In genomic region chr10:80500572-80501380, GRCh38 we compare ENCODE assay signal across 8 cellular contexts. TPM values are rescaled to one million over a fixed set of nuclear protein-coding genes. Genes with fewer than 3 reads are reported as not detected.
A peak's percentile ranks its signal among the peaks of the same experiment; 100 is the strongest.
DNase-seq lines count a peak whose midpoint lies in the region; ATAC-seq, FAIRE-seq and TF ChIP-seq lines count a peak whose summit lies in the region.

No MANE protein-coding gene starts in this region.

- H3K4me3 ChIP-seq in BLaER1 treated with 17β-estradiol and CSF1 and Interleukin-3, amounts not matched to agents 10 nM and 100 nM, result peak overlapping the region; percentile 8 to 60 (median 42); a peak in 17 of 20 replicates
- H3K4me3 ChIP-seq in pancreas (no peak overlapping the region), HAP-1 (no peak overlapping the region)

- H3K4me1 ChIP-seq in BLaER1 treated with 17β-estradiol and CSF1 and Interleukin-3, amounts not matched to agents 10 nM and 100 nM, result peaks cover 90 to 100% (median 100%) of the 10 kb centered on the region in 10 experiments
- peaks cover 27 to 79% (median 41%) of the 10 kb centered on the region in 3 donors for H3K4me1 ChIP-seq in pancreas
- H3K4me1 ChIP-seq in HAP-1, result peaks cover 1% of the 10 kb centered on the region

- peak overlapping the region; percentile 85 to 97 (median 93) for H3K27ac ChIP-seq in BLaER1 treated with 17β-estradiol and CSF1 and Interleukin-3, amounts not matched to agents 10 nM and 100 nM
- peak overlapping the region in 3 of 4 donors; percentile 61 to 84 (median 80) for H3K27ac ChIP-seq in pancreas

- H3K9ac ChIP-seq in BLaER1 treated with 17β-estradiol and CSF1 and Interleukin-3, amounts not matched to agents 10 nM and 100 nM, result peak overlapping the region; percentile 72 to 87 (median 82)

- peaks cover 16 to 79% (median 54%) of the 10 kb centered on the region in 11 experiments for H3K36me3 ChIP-seq in BLaER1 treated with 17β-estradiol and CSF1 and Interleukin-3, amounts not matched to agents 10 nM and 100 nM
- H3K36me3 ChIP-seq in pancreas (no peaks in the 10 kb centered on the region), HAP-1 (replicated peaks) (0 out of 2 replicates have a peak, but pooled peaks cover 5% of the 10 kb centered on the region)

- intact Hi-C loops in pancreas (cut with DNase I), result loop anchor here in 2 of 3 donors (5.0 to 10.0 kb wide), 2 partner anchors 53 to 56 kb away; no protein-coding TSS in a partner anchor

- in situ Hi-C loops in HAP-1 (cut with MboI; ENCODE audit: low sequenced_read_pairs), result no loop called here

- ATAC-seq in GM21528 (IDR thresholded peaks at IDR 0.05; ENCODE audit: low FRiP score, unreplicated experiment) (peak; percentile 53), pancreas (no peak)

- H3K27me3 ChIP-seq in BLaER1 treated with 17β-estradiol and CSF1 and Interleukin-3, amounts not matched to agents 10 nM and 100 nM, result no peaks in the 10 kb centered on the region
- no peaks in the 10 kb centered on the region for H3K27me3 ChIP-seq in pancreas
- no peaks in the 10 kb centered on the region for H3K27me3 ChIP-seq in HAP-1 (ENCODE audit: low read depth)

- FAIRE-seq in pancreas (lab: Jason Lieb, UNC), result no peak

- peaks cover 0 to 48% (median 30%) of the 10 kb centered on the region in 11 experiments; a peak in 18 of 22 replicates for H4K20me1 ChIP-seq in BLaER1 treated with 17β-estradiol and CSF1 and Interleukin-3, amounts not matched to agents 10 nM and 100 nM

- H3K9me3 ChIP-seq in BLaER1 treated with 17β-estradiol and CSF1 and Interleukin-3, amounts not matched to agents 10 nM and 100 nM (replicated peaks in 1 of 11), result peaks cover 0 to 10% (median 6%) of the 10 kb centered on the region in 11 experiments; a peak in 12 of 22 replicates
- no peaks in the 10 kb centered on the region for H3K9me3 ChIP-seq in pancreas
- peaks cover 4% of the 10 kb centered on the region; the same call in 1 of the 2 replicates for H3K9me3 ChIP-seq in HAP-1

- peak overlapping the region; percentile 90 to 99 (median 96) for H3K4me2 ChIP-seq in BLaER1 treated with 17β-estradiol and CSF1 and Interleukin-3, amounts not matched to agents 10 nM and 100 nM

- 87 to 90% methylated on average over 14 of the region's 14 CpGs for WGBS in pancreas, 2 donors

- TF ChIP-seq CTCF in pancreas (IDR thresholded peaks at IDR 0.05), result no peak

- DNase-seq in RPMI7951 (ENCODE audit: low read depth), result peak; percentile 69
- DNase-seq in dermis blood vessel endothelial cell, result peak; percentile 61
- DNase-seq in pancreas, result peak in 1 of 6 donors; percentile 40
- no peak for DNase-seq in NCI-H226
- no peak for DNase-seq in HAP-1 (ENCODE audit: low spot score in 2 of 2)
- DNase-seq in amygdala (lab: John Stamatoyannopoulos, UW), result no peak

RNA-seq across cellular contexts. Expression of gene SH2D4B, which starts 36.9 kb away (rescaled TPM):
- 0.10 TPM in 1 of 2 replicates, not detected in the other for total RNA-seq in RPMI7951 (2014; rRNA removed; shearing (Covaris generic))
- total RNA-seq in dermis blood vessel endothelial cell, result 0.05 and 0.34 TPM in 2 replicates
- total RNA-seq in pancreas, result not detected
- polyA plus RNA-seq in pancreas, result under 1 TPM in 1 of 2 donors, not detected in 1; 0.02 TPM

RNA-seq across cellular contexts. Expression of gene TSPAN14, which starts 46.7 kb away (rescaled TPM):
- 56.4 and 67.0 TPM in 2 replicates for total RNA-seq in RPMI7951 (2014; rRNA removed; shearing (Covaris generic))
- total RNA-seq in dermis blood vessel endothelial cell (91.0 and 148 TPM in 2 replicates), pancreas (10 to 100 TPM; 20.5 to 61.9 (median 26.2) TPM)
- polyA plus RNA-seq in pancreas, result 10 to 100 TPM; 10.6 to 18.8 TPM

Comparison
In these comparisons a context has a peak if more than half of its experiments do, and no peak if none do; other contexts are left out.
1. H3K4me3 ChIP-seq: peak in BLaER1 treated with 17β-estradiol and CSF1 and Interleukin-3, amounts not matched to agents 10 nM and 100 nM (10 of 10); none in pancreas (0 of 4) and HAP-1 (single experiment).
2. DNase-seq: peak in RPMI7951 (single experiment) and dermis blood vessel endothelial cell (single experiment); none in NCI-H226 (single experiment), HAP-1 (0 of 2) and amygdala (0 of 56).